ENCODE assay signal across 8 cellular contexts in the genomic region with DNA sequence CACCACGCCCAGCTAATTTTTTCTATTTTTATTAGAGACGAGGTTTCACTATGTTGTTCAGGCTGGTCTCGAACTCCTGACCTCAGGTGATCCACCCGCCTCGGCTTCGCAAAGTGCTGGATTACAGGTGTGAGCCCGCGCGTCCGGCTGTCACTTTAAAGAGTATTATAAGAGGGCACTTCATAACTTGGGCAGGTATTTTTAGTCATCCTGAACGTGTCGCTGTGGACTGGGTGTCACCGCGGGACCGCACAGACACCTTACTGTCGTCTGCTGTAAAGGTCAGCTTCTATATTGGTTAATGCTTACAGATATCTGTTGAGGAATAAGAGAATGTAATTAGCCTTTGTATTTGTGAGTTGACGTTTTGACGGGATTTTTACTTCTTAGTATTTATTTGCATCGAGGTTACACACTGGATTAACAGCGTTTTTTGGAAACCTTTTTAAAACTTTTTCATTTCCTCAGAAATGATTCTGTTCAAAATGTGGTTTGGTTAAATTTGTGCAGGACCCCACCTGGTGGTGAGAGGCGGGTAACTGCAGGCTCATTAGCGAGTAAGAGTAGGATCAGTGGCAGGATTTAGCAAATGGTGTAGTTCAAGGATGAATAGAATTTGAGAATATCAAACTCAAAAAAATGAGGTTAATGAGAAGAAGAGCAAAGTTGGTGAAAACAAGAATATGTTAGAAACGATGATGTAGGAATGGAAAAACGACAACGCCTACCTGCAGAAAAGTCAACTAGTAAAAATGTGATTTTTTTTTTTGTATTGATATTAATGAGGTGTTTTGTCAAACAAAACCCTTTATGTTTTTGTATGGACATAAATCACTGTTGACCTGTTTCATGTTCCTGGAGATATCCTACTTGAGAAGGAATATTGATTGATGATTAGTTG. TPM values are rescaled to one million over a fixed set of nuclear protein-coding genes. Genes with fewer than 3 reads are reported as not detected.
DNase-seq lines count a peak whose midpoint lies in the region; ATAC-seq and TF ChIP-seq lines count a peak whose summit lies in the region.

No MANE protein-coding gene starts in this region.

- no peaks in the 10 kb centered on the region for H3K36me3 ChIP-seq in CD4-positive, alpha-beta memory T cell (ENCODE audit: insufficient read depth, low read length)
- H3K36me3 ChIP-seq in colonic mucosa: no peaks in the 10 kb centered on the region

- H3K27me3 Mint-ChIP-seq in CD4-positive, alpha-beta memory T cell: peaks cover 0 to 2% of the 10 kb centered on the region in 2 donors

- peaks cover 4 to 32% of the 10 kb centered on the region in 2 donors for H3K36me3 Mint-ChIP-seq in CD4-positive, alpha-beta memory T cell

- POLR2A ChIA-PET in CD4-positive, alpha-beta memory T cell (lab: Charles Lee; ENCODE audit: partially characterized antibody): interaction anchor here (4.5 kb wide), 1 partner anchor 38 kb away, joined by 79 read pairs; no protein-coding TSS in a partner anchor

- peak overlapping the region; percentile 30 for H3K27ac ChIP-seq in CD4-positive, alpha-beta memory T cell (ENCODE audit: low read depth, low read length)
- H3K27ac ChIP-seq in colonic mucosa: no peak overlapping the region

- TF ChIP-seq CTCF in colonic mucosa (IDR thresholded peaks at IDR 0.05): peak; percentile 87

- H3K9ac ChIP-seq in colonic mucosa (ENCODE audit: low read depth in 2 of 2, low read length in 2 of 2): no peak overlapping the region

- H3K4me3 Mint-ChIP-seq in CD4-positive, alpha-beta memory T cell: peak overlapping the region; percentile 62 to 97 (median 74)

- H3K9me3 ChIP-seq in CD4-positive, alpha-beta memory T cell (ENCODE audit: control insufficient read depth in 1 of 2, low read length in 2 of 2): no peaks in the 10 kb centered on the region
- H3K9me3 ChIP-seq in colonic mucosa: no peaks in the 10 kb centered on the region

- H3K9me3 Mint-ChIP-seq in CD4-positive, alpha-beta memory T cell: peaks cover 0 to 8% (median 0%) of the 10 kb centered on the region in 8 donors

- peaks cover 30 to 77% (median 61%) of the 10 kb centered on the region in 4 donors for H3K4me1 Mint-ChIP-seq in CD4-positive, alpha-beta memory T cell

- intact Hi-C loops in CD4-positive, alpha-beta memory T cell (cut with micrococcal nuclease): loop anchor here (1.0 to 5.0 kb wide), 5 partner anchors 38 to 111 kb away; no protein-coding TSS in a partner anchor
- intact Hi-C loops in colonic mucosa (cut with DNase I): loop anchor here (10.0 kb wide), 1 partner anchor 65 kb away; no protein-coding TSS in a partner anchor

- peak; percentile 68 to 73 (median 72) for DNase-seq in CD4-positive, alpha-beta memory T cell
- DNase-seq in NCI-H2029 (lab: John Stamatoyannopoulos, UW) (peak; percentile 51), colonic mucosa (peak; percentile 74), left lobe of liver (ENCODE audit: low spot score) (peak; percentile 54)
- peak; percentile 60 to 73 for DNase-seq in activated CD4-positive, alpha-beta T cell treated with anti-CD3 and anti-CD28 coated beads for 4 hours
- DNase-seq in stimulated activated CD4-positive, alpha-beta T cell treated with anti-CD3 and anti-CD28 coated beads, TNF-alpha, amount 100 ng/mL, for 24 hours (ENCODE audit: low read depth in 3 of 3): peak; percentile 34 to 66 (median 46)

- no peak overlapping the region for H3K4me3 ChIP-seq in CD4-positive, alpha-beta memory T cell (ENCODE audit: low read length in 2 of 2)
- no peak overlapping the region for H3K4me3 ChIP-seq in colonic mucosa

- peak overlapping the region; percentile 44 to 97 (median 87) for H3K27ac Mint-ChIP-seq in CD4-positive, alpha-beta memory T cell

- ATAC-seq in GM21529 (IDR thresholded peaks at IDR 0.05; ENCODE audit: unreplicated experiment): peak; percentile 23
- peak; percentile 33 for ATAC-seq in left lobe of liver
- ATAC-seq in GM21576 (IDR thresholded peaks at IDR 0.05; ENCODE audit: unreplicated experiment): no peak

- no peaks in the 10 kb centered on the region for H3K27me3 ChIP-seq in CD4-positive, alpha-beta memory T cell (ENCODE audit: insufficient read depth, low read length)
- no peaks in the 10 kb centered on the region for H3K27me3 ChIP-seq in colonic mucosa

- peaks cover 62% of the 10 kb centered on the region for H3K4me1 ChIP-seq in CD4-positive, alpha-beta memory T cell (ENCODE audit: insufficient read depth, low read length)
- H3K4me1 ChIP-seq in colonic mucosa: peaks cover 10% of the 10 kb centered on the region

- CTCF ChIA-PET in CD4-positive, alpha-beta memory T cell (lab: Charles Lee; ENCODE audit: partially characterized antibody): interaction anchor here (0.7 to 5.4 kb wide), 12 partner anchors 11 to 435 kb away, joined by 3 to 35 read pairs (median 4); no protein-coding TSS in a partner anchor

RNA-seq across cellular contexts. Expression of a gene that starts 3.2 kb away (rescaled TPM):
- total RNA-seq in CD4-positive, alpha-beta memory T cell: 10 to 100 TPM; 85.6 to 90.1 TPM
- 100 to 1,000 TPM; 116 to 169 TPM for polyA plus RNA-seq in CD4-positive, alpha-beta memory T cell
- total RNA-seq in colonic mucosa (10 to 100 TPM; 78.0 to 81.8 TPM), left lobe of liver (26.3 TPM)
